In genomic region chr3:50418845-50419244, GRCh38 we compare ENCODE assay signal across 18 cellular contexts. TPM values are rescaled to one million over a fixed set of nuclear protein-coding genes. Genes with fewer than 3 reads are reported as not detected.
DNase-seq lines count a peak whose midpoint lies in the region; ATAC-seq, FAIRE-seq and TF ChIP-seq lines count a peak whose summit lies in the region.
"Had no signal": no experiment of that assay in that cellular context is flagged by ENCODE, and none has a peak within 500 bp of the region (broad histone marks: within the 10 kb centered on the region; RNA-seq: fewer than 3 reads in every experiment).

No MANE protein-coding gene starts in this region.

- no peaks in the 10 kb centered on the region for H3K79me2 ChIP-seq in K562 (ENCODE audit: control insufficient read depth, insufficient read depth, low read length)

- FAIRE-seq in K562 (lab: Jason Lieb, UNC) = no peak
- no peak for FAIRE-seq in frontal cortex (lab: Jason Lieb, UNC)

- H3K9me3 ChIP-seq in K562 (replicated peaks; ENCODE audit: control insufficient read depth, insufficient read depth, low read depth, low read length) = no peaks in the 10 kb centered on the region
- H3K9me3 ChIP-seq in upper lobe of left lung = no peaks in the 10 kb centered on the region
- H3K9me3 ChIP-seq: heart left ventricle, sigmoid colon, uterus had no signal

- WGBS in K562 (ENCODE audit: insufficient coverage, low coverage, missing lambda C conversion rate) = 19% methylated on average over 2 of the region's 4 CpGs
- 78 to 83% methylated on average over 4 of the region's 4 CpGs for WGBS in upper lobe of left lung, 2 donors

- H3K27ac ChIP-seq in K562 (ENCODE audit: extremely low read depth, low read depth, low read length) (no peak overlapping the region), upper lobe of left lung (no peak overlapping the region)
- H3K27ac ChIP-seq: heart left ventricle, sigmoid colon, uterus had no signal

- H3K4me1 ChIP-seq in K562 (replicated peaks in 1 of 2; ENCODE audit: control insufficient read depth in 2 of 2, insufficient read depth in 2 of 2, low read length in 2 of 2) (peaks cover 0 to 4% of the 10 kb centered on the region in 2 experiments; a peak in 4 of 5 replicates), upper lobe of left lung (peaks cover 0 to 6% (median under 1%) of the 10 kb centered on the region in 4 donors)
- H3K4me1 ChIP-seq: heart left ventricle, sigmoid colon, uterus had no signal

- TF ChIP-seq POLR2A in K562 (conservative IDR thresholded peaks at IDR 0.05) = no peak
- no peak for TF ChIP-seq POLR2A in upper lobe of left lung (IDR thresholded peaks at IDR 0.05)

- POLR2A ChIA-PET in K562 (lab: Yijun Ruan, JAX) = no interaction called here

- DNase-seq in EH (ENCODE audit: low read depth) (peak; percentile 23), LHCN-M2 (ENCODE audit: low read depth) (peak; percentile 8), K562 (ENCODE audit: extremely low read depth in 1 of 4, low spot score in 3 of 4) (peak; percentile 43 to 51 (median 48)), kidney tubule cell (ENCODE audit: low spot score) (peak; percentile 9), middle frontal gyrus (ENCODE audit: extremely low spot score, low spot score) (no peak), upper lobe of left lung (no peak), frontal cortex (ENCODE audit: low spot score in 2 of 2) (no peak), HT-29 (ENCODE audit: low spot score) (no peak)
- DNase-seq: activated CD8-positive, alpha-beta memory T cell treated with anti-CD3 and anti-CD28 coated beads, Interleukin-2, amount 50 U/mL, for 48 hours; activated naive CD4-positive, alpha-beta T cell treated with Interleukin-2 at 50 U/mL for 16 hours; CD8-positive, alpha-beta memory T cell; heart left ventricle; NCI-H526 treated with DMSO at 0.1 percent for 48 hours; sigmoid colon; stimulated activated CD4-positive, alpha-beta T cell treated with anti-CD3 and anti-CD28 coated beads, Interleukin-2, amount 100 ng/mL, for 24 hours; T-helper 1 cell had no signal

- intact Hi-C loops in K562 (cut with micrococcal nuclease) = no loop called here

- no peak overlapping the region for H3K4me2 ChIP-seq in K562 (ENCODE audit: insufficient read depth, low read length)

- no peaks in the 10 kb centered on the region for H3K9me1 ChIP-seq in K562 (ENCODE audit: control insufficient read depth, insufficient read depth, low read length)

- CTCF ChIA-PET in K562 (lab: Yijun Ruan, JAX; ENCODE audit: low intra/inter-chr PET ratio) = interaction anchor here (0.5 kb wide), 1 partner anchor 72 kb away, joined by 3 read pairs; no protein-coding TSS in a partner anchor

- in situ Hi-C loops in K562 (cut with MboI) = no loop called here

- H3K36me3 ChIP-seq in K562 (ENCODE audit: control insufficient read depth, insufficient read depth, low read length) (no peaks in the 10 kb centered on the region), upper lobe of left lung (peaks cover 0 to 2% (median 0%) of the 10 kb centered on the region in 4 donors)
- H3K36me3 ChIP-seq: heart left ventricle, sigmoid colon, uterus had no signal

- no peak; the same call in 2 of the 3 replicates for ATAC-seq in K562
- ATAC-seq in upper lobe of left lung (ENCODE audit: low FRiP score in 2 of 2) = no peak
- ATAC-seq: activated CD4-positive, CD25-positive, alpha-beta regulatory T cell treated with anti-CD3 and anti-CD28 coated beads, Interleukin-2, amount 50 U/mL, for 24 hours; heart left ventricle had no signal

- BruUV-seq in K562 (replicated peaks; lab: Mats Ljungman, UMichigan) = no TSS peak

- no peak overlapping the region for H2AFZ ChIP-seq in K562 (ENCODE audit: low read depth, low read length)

- TF ChIP-seq CTCF in K562 (IDR thresholded peaks at IDR 0.05 in 2 of 3, conservative IDR thresholded peaks at IDR 0.05 in 1 of 3; ENCODE audit: insufficient read depth in 2 of 3, low read depth in 1 of 3, low read length in 3 of 3) (no peak), upper lobe of left lung (IDR thresholded peaks at IDR 0.05) (no peak)

- H3K27me3 ChIP-seq in K562 (ENCODE audit: control insufficient read depth in 2 of 2, insufficient read depth in 2 of 2, low read length in 2 of 2) = peaks cover 0 to 22% of the 10 kb centered on the region in 2 experiments; a peak in 2 of 5 replicates
- no peaks in the 10 kb centered on the region for H3K27me3 ChIP-seq in upper lobe of left lung
- H3K27me3 ChIP-seq: heart left ventricle, sigmoid colon, uterus had no signal

- no peaks in the 10 kb centered on the region for H4K20me1 ChIP-seq in K562 (replicated peaks; ENCODE audit: control insufficient read depth, insufficient read depth, low read length)

- H3K9ac ChIP-seq in K562 (ENCODE audit: insufficient read depth in 1 of 2, low read depth in 2 of 2, low read length in 2 of 2) = no peak overlapping the region

- no peak for TF ChIP-seq EP300 in K562 (IDR thresholded peaks at IDR 0.05; ENCODE audit: low read length)
- no peak for TF ChIP-seq EP300 in upper lobe of left lung (IDR thresholded peaks at IDR 0.05)

- H3K4me3 ChIP-seq in K562 = no peak overlapping the region
- no peak overlapping the region for H3K4me3 ChIP-seq in upper lobe of left lung
- H3K4me3 ChIP-seq: heart left ventricle, sigmoid colon, uterus had no signal

- TF ChIP-seq RAD21 in K562 (CRISPR knock-in tag; conservative IDR thresholded peaks at IDR 0.05 in 1 of 2, IDR thresholded peaks at IDR 0.05 in 1 of 2) = no peak

TF ChIP-seq in K562, 482 proteins besides CTCF, POLR2A, EP300 and RAD21:
- TF ChIP-seq TFAP4 (CRISPR knock-in tag; IDR thresholded peaks at IDR 0.05; ENCODE audit: borderline replicate concordance) = peak; percentile 43; the same call in 1 of the 2 replicates
- peak; percentile 42; the same call in 1 of the 2 replicates for TF ChIP-seq VEZF1 (CRISPR knock-in tag; IDR thresholded peaks at IDR 0.05)
- TF ChIP-seq ELF1 (tag; IDR thresholded peaks at IDR 0.05) = no peak
- TF ChIP-seq GATAD2A (IDR thresholded peaks at IDR 0.05) = no peak
- TF ChIP-seq PTRF (tag; IDR thresholded peaks at IDR 0.05) = no peak
- TF ChIP-seq JUND (IDR thresholded peaks at IDR 0.05; ENCODE audit: borderline replicate concordance, low read depth, low read length) = peak; percentile 46; the same call in 1 of the 2 replicates
- TF ChIP-seq JUND (tag; IDR thresholded peaks at IDR 0.05; ENCODE audit: borderline replicate concordance, low read depth, low read length) = no peak
- no peak for TF ChIP-seq SREBF1 (IDR thresholded peaks at IDR 0.05; ENCODE audit: borderline replicate concordance, low read depth, low read length)
- no peak for TF ChIP-seq ZNF217 (CRISPR knock-in tag; IDR thresholded peaks at IDR 0.05)
- TF ChIP-seq HDAC1 (IDR thresholded peaks at IDR 0.05) = no peak
- TF ChIP-seq SREBF2 (CRISPR knock-in tag; IDR thresholded peaks at IDR 0.05) = no peak
- TF ChIP-seq FOSL1 (tag; conservative IDR thresholded peaks at IDR 0.05) = peak; percentile 67
- no peak for TF ChIP-seq HDGF (IDR thresholded peaks at IDR 0.05)

RNA-seq across cellular contexts. Expression of gene TMEM115, which starts 59.5 kb away (rescaled TPM):
- total RNA-seq in LHCN-M2 (2014; rRNA removed) = 67.8 and 76.5 TPM in 2 replicates
- 39.4 TPM for polyA plus RNA-seq in LHCN-M2 (2012)
- total RNA-seq in K562 (2011; cell fraction: chromatin; rRNA removed; ENCODE audit: low replicate concordance) = 7.7 and 30.8 TPM in 2 replicates
- total RNA-seq in K562 (2011; cell fraction: nucleolus; rRNA removed) = 50.7 and 57.4 TPM in 2 replicates
- total RNA-seq in K562 (2011; cell fraction: nucleoplasm; rRNA removed) = 23.5 and 25.0 TPM in 2 replicates
- 26.9 and 31.3 TPM in 2 replicates for total RNA-seq in K562 (2014; rRNA removed)
- total RNA-seq in K562 (2014; rRNA removed; fragmentation: Illumina TruSeq; extraction: Trizol) = 4.0 and 5.9 TPM in 2 replicates
- total RNA-seq in K562 (2015; rRNA removed; fragmentation: Illumina TruSeq; extraction: Trizol) = 14.1 and 14.4 TPM in 2 replicates
- 22.5 and 24.8 TPM in 2 replicates for total RNA-seq in K562 (2021)
- polyA plus RNA-seq in K562 (2011; rRNA removed) = 8.3 and 13.0 TPM in 2 replicates
- 15.9 and 36.8 TPM in 2 replicates for polyA plus RNA-seq in K562 (2011; cell fraction: cytosol; rRNA removed)
- polyA plus RNA-seq in K562 (2011; cell fraction: nucleus; rRNA removed) = 16.0 and 23.4 TPM in 2 replicates
- 14.7 and 19.4 TPM in 2 replicates for polyA plus RNA-seq in K562 (2012)
- 16.3 and 16.5 TPM in 2 replicates for polyA plus RNA-seq in K562 (2014; fragmentation: Illumina TruSeq; extraction: Trizol)
- polyA plus RNA-seq in K562 (2014; fragmentation: Nextera tagmentation; extraction: Ambion mirVana) = 1 to 10 TPM; 1.6 to 2.7 TPM
- polyA plus RNA-seq in K562 (2014; rRNA removed) = 17.1 and 17.3 TPM in 2 replicates
- 5.6 and 7.9 TPM in 2 replicates for polyA minus RNA-seq in K562 (2011; rRNA and poly(A)+ RNA removed)
- 11.5 and 13.2 TPM in 2 replicates for polyA minus RNA-seq in K562 (2011; cell fraction: cytosol; rRNA and poly(A)+ RNA removed)
- polyA minus RNA-seq in K562 (2011; cell fraction: nucleus; rRNA and poly(A)+ RNA removed) = 14.7 and 15.9 TPM in 2 replicates
- 10 to 100 TPM; 39.8 to 68.1 (median 46.5) TPM for total RNA-seq in upper lobe of left lung
- 18.3 TPM for total RNA-seq in frontal cortex
- total RNA-seq in HT-29 (2014; rRNA removed; shearing (Covaris generic)) = 35.8 and 36.2 TPM in 2 replicates

Comparison
In these comparisons a context has a peak if more than half of its experiments do, and no peak if none do; other contexts are left out.
1. DNase-seq: peak in EH (single experiment), LHCN-M2 (single experiment), K562 (4 of 4) and kidney tubule cell (single experiment); none in middle frontal gyrus (single experiment), upper lobe of left lung (0 of 2), frontal cortex (0 of 2) and HT-29 (single experiment).